In genomic region chr14:68191567-68192321, GRCh38 we compare ENCODE assay signal across 1 cellular context.
TF ChIP-seq lines count a peak whose summit lies in the region.

No MANE protein-coding gene starts in this region.

TF ChIP-seq in HEK293, 187 proteins besides CTCF, POLR2A, EP300 and RAD21 (continued from another document):
- TF ChIP-seq ZNF366 (tag by site-specific recombination; conservative IDR thresholded peaks at IDR 0.05), result peak; percentile 83
- TF ChIP-seq MZF1 (tag by site-specific recombination; IDR thresholded peaks at IDR 0.05; ENCODE audit: borderline replicate concordance), result no peak
- peak; percentile 39; the same call in 1 of the 2 replicates for TF ChIP-seq TRIM28 (IDR thresholded peaks at IDR 0.05; ENCODE audit: borderline replicate concordance, low read length)
- no peak for TF ChIP-seq KLF17 (tag by site-specific recombination; IDR thresholded peaks at IDR 0.05)
- TF ChIP-seq ZNF514 (tag by site-specific recombination; IDR thresholded peaks at IDR 0.05), result no peak
- TF ChIP-seq ZSCAN30 (tag by site-specific recombination; IDR thresholded peaks at IDR 0.05), result no peak
- peak; percentile 73 for TF ChIP-seq SP7 (tag by site-specific recombination; IDR thresholded peaks at IDR 0.05)
